Comparison of ENCODE assay signal across 28 cellular contexts in the genomic region with DNA sequence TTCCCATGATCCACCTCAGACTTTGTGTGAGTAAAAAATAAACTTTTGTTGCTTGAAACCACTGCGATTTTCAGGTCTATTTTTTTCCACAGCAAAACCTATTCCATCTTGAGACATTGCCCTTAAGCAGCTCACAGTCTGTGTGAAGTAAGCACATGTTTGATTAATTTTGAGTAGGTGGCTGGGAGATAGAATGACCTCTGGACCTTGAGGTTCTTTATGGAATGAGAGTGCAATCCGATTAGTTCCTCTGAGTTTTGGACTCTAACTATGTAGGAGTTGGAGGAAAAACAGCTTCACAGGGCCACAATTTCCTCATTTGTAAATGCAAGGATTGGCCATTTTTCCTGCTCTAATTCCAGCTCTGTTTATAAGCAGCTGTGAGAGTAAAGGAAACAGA.
"Had no signal": no experiment of that assay in that cellular context is flagged by ENCODE, and none has a peak within 500 bp of the region (broad histone marks: within the 10 kb centered on the region; RNA-seq: fewer than 3 reads in every experiment).

No MANE protein-coding gene starts in this region.

- H3K4me3 ChIP-seq: ascending aorta, body of pancreas, breast epithelium, PC-9 had no signal

- H2AFZ ChIP-seq: PC-9 had no signal

- H3K27me3 ChIP-seq: ascending aorta, body of pancreas, breast epithelium had no signal

- H3K36me3 ChIP-seq: ascending aorta, breast epithelium had no signal

- H3K27ac ChIP-seq: ascending aorta, body of pancreas, breast epithelium, PC-9 had no signal

- H3K9me3 ChIP-seq: ascending aorta, body of pancreas, breast epithelium had no signal

- ATAC-seq: activated CD8-positive, alpha-beta T cell treated with anti-CD3 and anti-CD28 coated beads for 36 hours; body of pancreas had no signal

- H3K4me1 ChIP-seq: ascending aorta, body of pancreas, breast epithelium had no signal

- H3K4me2 ChIP-seq: PC-9 had no signal

- DNase-seq: activated CD4-positive, alpha-beta T cell treated with anti-CD3 and anti-CD28 coated beads, Interleukin-2, amount 10 ng/mL, durations not matched to agents 24 days and 14 days; activated CD4-positive, alpha-beta T cell treated with anti-CD3 and anti-CD28 coated beads, Interleukin-2, amount 50 U/mL, for 4 hours; activated CD8-positive, alpha-beta T cell treated with anti-CD3 and anti-CD28 coated beads for 36 hours; activated gamma-delta T cell; activated naive CD4-positive, alpha-beta T cell treated with Interleukin-2 at 50 U/mL for 16 hours; activated naive CD8-positive, alpha-beta T cell treated with anti-CD3 and anti-CD28 coated beads, Interleukin-2, amount 10 ng/mL, durations not matched to agents 7 days and 5 days; activated T-cell treated with anti-CD3 and anti-CD28 coated beads, Interleukin-2, amount 50 U/mL, for 24 hours; amygdala; body of pancreas; Kasumi-1; KG1; NCI-H1092 treated with DMSO at 0.1 percent for 48 hours; NCI-H1417; NCI-H187 treated with DMSO at 0.1 percent for 48 hours; NCI-H2081; NCI-H2171 treated with DMSO at 0.1 percent for 48 hours; NCI-H2227 treated with DMSO at 0.1 percent for 48 hours; NCI-H446; NCI-H524; NCI-H69; PC-9; Right ventricle myocardium superior; SW 1271; T-helper 1 cell; T-helper 2 cell; T-helper 9 cell had no signal
